ENCODE assay signal across 19 cellular contexts in the genomic region with DNA sequence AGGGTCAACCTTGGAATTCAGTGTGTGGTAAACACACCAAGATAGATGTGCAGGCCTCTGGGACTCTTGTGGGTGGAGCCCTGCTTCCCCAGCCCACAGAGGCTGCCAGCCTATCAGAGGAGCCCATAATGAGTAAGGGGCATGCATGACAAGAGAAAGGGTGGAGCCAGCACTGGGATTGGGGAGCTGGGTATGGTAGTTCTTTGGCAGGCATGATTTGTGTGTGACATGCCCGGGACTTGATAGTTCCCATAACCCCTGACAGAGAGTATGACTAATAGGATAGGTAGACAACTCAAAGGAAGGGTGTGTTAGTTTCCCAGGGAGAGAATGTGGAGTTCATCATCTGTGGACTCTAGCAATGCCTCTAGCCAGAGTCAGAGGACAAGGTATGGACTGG.
DNase-seq lines count a peak whose midpoint lies in the region; ATAC-seq and TF ChIP-seq lines count a peak whose summit lies in the region.
"Had no signal": no experiment of that assay in that cellular context is flagged by ENCODE, and none has a peak within 500 bp of the region (broad histone marks: within the 10 kb centered on the region; RNA-seq: fewer than 3 reads in every experiment).

No MANE protein-coding gene starts in this region.

- intact Hi-C loops in PC-9 (cut with micrococcal nuclease; ENCODE audit: unreplicated experiment) = no loop called here
- intact Hi-C loops in esophagus squamous epithelium (cut with DNase I) = no loop called here

- DNase-seq in ELF-1 (ENCODE audit: low read depth, low spot score) = peak; percentile 55
- DNase-seq in PC-9 = peak; percentile 59 to 95
- no peak for DNase-seq in esophagus squamous epithelium (lab: John Stamatoyannopoulos, UW)
- DNase-seq in trophoblast cell = peak; percentile 38 to 41
- DNase-seq in progenitor cell of endocrine pancreas (ENCODE audit: low spot score, unreplicated experiment) = no peak
- no peak for DNase-seq in HUDEP-2 (lab: John Stamatoyannopoulos, UW; ENCODE audit: unreplicated experiment in 76 of 76)
- DNase-seq in activated T-cell treated with anti-CD3 and anti-CD28 coated beads, Interleukin-2, amount 50 U/mL, for 4 hours = no peak
- no peak for DNase-seq in activated naive CD8-positive, alpha-beta T cell treated with anti-CD3 and anti-CD28 coated beads, Interleukin-2, amount 50 U/mL, for 24 hours
- DNase-seq: activated CD4-positive, CD25-positive, alpha-beta regulatory T cell; DND-41; effector memory CD8-positive, alpha-beta T cell; NCI-H1105; NCI-H446; stimulated activated CD4-positive, alpha-beta T cell treated with anti-CD3 and anti-CD28 coated beads, Interleukin-2, amount 100 ng/mL, for 24 hours; stimulated activated CD8-positive, alpha-beta memory T cell treated with anti-CD3 and anti-CD28 coated beads, Interleukin-4, amount 100 ng/mL, for 48 hours; thyroid gland had no signal

- no peak overlapping the region for H2AK5ac ChIP-seq in trophoblast cell (ENCODE audit: low read length)

- H2BK12ac ChIP-seq in trophoblast cell (ENCODE audit: low read length) = no peak overlapping the region

- H3K4me3 ChIP-seq in PC-9 (no peak overlapping the region), esophagus squamous epithelium (no peak overlapping the region), trophoblast cell (ENCODE audit: low read depth, low read length) (no peak overlapping the region)
- H3K4me3 ChIP-seq: GM12878, thyroid gland had no signal

- H3F3A ChIP-seq in PC-9 (ENCODE audit: insufficient read depth, low read depth) = peaks cover 15% of the 10 kb centered on the region

- H2BK120ac ChIP-seq in trophoblast cell (ENCODE audit: insufficient read depth, low read length, poor library complexity) = no peak overlapping the region

- H3K27me3 Mint-ChIP-seq in progenitor cell of endocrine pancreas = peaks cover 9% of the 10 kb centered on the region
- peaks cover 22% of the 10 kb centered on the region for H3K27me3 Mint-ChIP-seq in activated T-cell treated with anti-CD3 and anti-CD28 coated beads, Interleukin-2, amount 50 U/mL, for 4 hours (ENCODE audit: low read depth)
- peaks cover 18% of the 10 kb centered on the region for H3K27me3 Mint-ChIP-seq in activated naive CD8-positive, alpha-beta T cell treated with anti-CD3 and anti-CD28 coated beads, Interleukin-2, amount 50 U/mL, for 24 hours

- no peak overlapping the region for H3K27ac Mint-ChIP-seq in progenitor cell of endocrine pancreas
- H3K27ac Mint-ChIP-seq in activated naive CD8-positive, alpha-beta T cell treated with anti-CD3 and anti-CD28 coated beads, Interleukin-2, amount 50 U/mL, for 24 hours = no peak overlapping the region
- H3K27ac Mint-ChIP-seq: activated naive CD4-positive, alpha-beta T cell treated with anti-CD3 and anti-CD28 coated beads, Interleukin-2, amount 50 U/mL, for 24 hours; effector memory CD8-positive, alpha-beta T cell had no signal

- no peak overlapping the region for H3K18ac ChIP-seq in trophoblast cell (ENCODE audit: low read length)

- H3K79me1 ChIP-seq in trophoblast cell (ENCODE audit: low read length) = peaks cover 2% of the 10 kb centered on the region

- H3K9ac ChIP-seq in trophoblast cell (ENCODE audit: low read length) = no peak overlapping the region

- peaks cover 3% of the 10 kb centered on the region for H3K9me3 Mint-ChIP-seq in progenitor cell of endocrine pancreas (ENCODE audit: low read depth)
- no peaks in the 10 kb centered on the region for H3K9me3 Mint-ChIP-seq in activated T-cell treated with anti-CD3 and anti-CD28 coated beads, Interleukin-2, amount 50 U/mL, for 4 hours
- no peaks in the 10 kb centered on the region for H3K9me3 Mint-ChIP-seq in activated naive CD8-positive, alpha-beta T cell treated with anti-CD3 and anti-CD28 coated beads, Interleukin-2, amount 50 U/mL, for 24 hours
- H3K9me3 Mint-ChIP-seq: activated naive CD4-positive, alpha-beta T cell treated with anti-CD3 and anti-CD28 coated beads, Interleukin-2, amount 50 U/mL, for 24 hours; effector memory CD8-positive, alpha-beta T cell had no signal

- H2AFZ ChIP-seq in PC-9 = no peak overlapping the region
- no peak overlapping the region for H2AFZ ChIP-seq in trophoblast cell (ENCODE audit: insufficient read depth, low read length, poor library complexity)

- H3K79me2 ChIP-seq in PC-9 (ENCODE audit: low read depth) (no peaks in the 10 kb centered on the region), trophoblast cell (ENCODE audit: control insufficient read depth, insufficient read depth, low read length, poor library complexity) (no peaks in the 10 kb centered on the region)

- no peak overlapping the region for H3K23ac ChIP-seq in trophoblast cell (ENCODE audit: low read length)

- no peak overlapping the region for H4K12ac ChIP-seq in trophoblast cell (ENCODE audit: low read depth, low read length)

- H3K4me1 Mint-ChIP-seq in progenitor cell of endocrine pancreas (ENCODE audit: low read depth) = no peaks in the 10 kb centered on the region
- H3K4me1 Mint-ChIP-seq in activated T-cell treated with anti-CD3 and anti-CD28 coated beads, Interleukin-2, amount 50 U/mL, for 4 hours (ENCODE audit: low read depth) = peaks cover 7% of the 10 kb centered on the region
- H3K4me1 Mint-ChIP-seq in activated naive CD8-positive, alpha-beta T cell treated with anti-CD3 and anti-CD28 coated beads, Interleukin-2, amount 50 U/mL, for 24 hours = peaks cover 13% of the 10 kb centered on the region
- H3K4me1 Mint-ChIP-seq: activated naive CD4-positive, alpha-beta T cell treated with anti-CD3 and anti-CD28 coated beads, Interleukin-2, amount 50 U/mL, for 24 hours had no signal

- no peaks in the 10 kb centered on the region for H3K9me2 ChIP-seq in PC-9 (ENCODE audit: insufficient read depth)

- no peak for TF ChIP-seq POLR2A in esophagus squamous epithelium (IDR thresholded peaks at IDR 0.05)

- H3K4ac ChIP-seq in trophoblast cell (ENCODE audit: low read depth, low read length) = no peak overlapping the region

- peak overlapping the region; percentile 93 for H3K27ac ChIP-seq in PC-9
- H3K27ac ChIP-seq in esophagus squamous epithelium = peak overlapping the region; percentile 26 to 78 (median 48)
- peak overlapping the region; percentile 49 for H3K27ac ChIP-seq in trophoblast cell (ENCODE audit: low read depth, low read length)
- H3K27ac ChIP-seq: C4-2B, thyroid gland had no signal

- POLR2A ChIA-PET in PC-9 (lab: Charles Lee; ENCODE audit: unreplicated experiment) = interaction anchor here (0.5 kb wide), 1 partner anchor 143 kb away, joined by 5 read pairs; the partner anchor contains the start of gene EMP1

- H3K4me2 ChIP-seq in PC-9 (peak overlapping the region; percentile 48), trophoblast cell (ENCODE audit: low read length) (no peak overlapping the region)

- no TSS peak for BruUV-seq in PC-9 (replicated peaks; lab: Mats Ljungman, UMichigan)

- no peaks in the 10 kb centered on the region for H3K36me3 ChIP-seq in PC-9 (ENCODE audit: low read depth)
- H3K36me3 ChIP-seq in esophagus squamous epithelium = no peaks in the 10 kb centered on the region
- no peaks in the 10 kb centered on the region for H3K36me3 ChIP-seq in trophoblast cell (ENCODE audit: control insufficient read depth in 1 of 2, insufficient read depth in 2 of 2, low read length in 2 of 2)
- H3K36me3 ChIP-seq: thyroid gland had no signal

- H3K4me1 ChIP-seq in PC-9 (replicated peaks; ENCODE audit: insufficient read depth) = peaks cover 19% of the 10 kb centered on the region
- H3K4me1 ChIP-seq in esophagus squamous epithelium = peaks cover 0 to 19% (median 0%) of the 10 kb centered on the region in 3 donors
- peaks cover 5 to 8% of the 10 kb centered on the region in 2 experiments for H3K4me1 ChIP-seq in trophoblast cell (ENCODE audit: control insufficient read depth in 1 of 2, insufficient read depth in 2 of 2, low read length in 2 of 2)
- H3K4me1 ChIP-seq: thyroid gland had no signal

- H4K91ac ChIP-seq in trophoblast cell (ENCODE audit: low read depth, low read length) = no peak overlapping the region

- no peak overlapping the region for H3K4me3 Mint-ChIP-seq in progenitor cell of endocrine pancreas (ENCODE audit: low read depth)
- no peak overlapping the region for H3K4me3 Mint-ChIP-seq in activated T-cell treated with anti-CD3 and anti-CD28 coated beads, Interleukin-2, amount 50 U/mL, for 4 hours
- H3K4me3 Mint-ChIP-seq in activated naive CD8-positive, alpha-beta T cell treated with anti-CD3 and anti-CD28 coated beads, Interleukin-2, amount 50 U/mL, for 24 hours = no peak overlapping the region
- H3K4me3 Mint-ChIP-seq: activated naive CD4-positive, alpha-beta T cell treated with anti-CD3 and anti-CD28 coated beads, Interleukin-2, amount 50 U/mL, for 24 hours; effector memory CD8-positive, alpha-beta T cell had no signal

- no peak for ATAC-seq in activated T-cell treated with anti-CD3 and anti-CD28 coated beads, Interleukin-2, amount 50 U/mL, for 4 hours
- ATAC-seq in activated naive CD8-positive, alpha-beta T cell treated with anti-CD3 and anti-CD28 coated beads, Interleukin-2, amount 50 U/mL, for 24 hours = no peak
- ATAC-seq: effector memory CD8-positive, alpha-beta T cell; GM12878 had no signal

- H2BK5ac ChIP-seq in trophoblast cell (ENCODE audit: low read depth, low read length, poor library complexity) = no peak overlapping the region

- no peak overlapping the region for H3K14ac ChIP-seq in trophoblast cell (ENCODE audit: low read length)

- H3K27me3 ChIP-seq in PC-9 (ENCODE audit: insufficient read depth, low read depth) (no peaks in the 10 kb centered on the region), esophagus squamous epithelium (no peaks in the 10 kb centered on the region), trophoblast cell (ENCODE audit: insufficient read depth, low read length) (no peaks in the 10 kb centered on the region)
- H3K27me3 ChIP-seq: thyroid gland had no signal

- no peaks in the 10 kb centered on the region for H4K20me1 ChIP-seq in PC-9 (ENCODE audit: insufficient read depth)

- TF ChIP-seq CTCF in PC-9 (conservative IDR thresholded peaks at IDR 0.05) (no peak), esophagus squamous epithelium (IDR thresholded peaks at IDR 0.05) (peak in 1 of 6 experiments; percentile 22), progenitor cell of endocrine pancreas (IDR thresholded peaks at IDR 0.05; ENCODE audit: unreplicated experiment) (no peak)

- CTCF ChIA-PET in PC-9 (lab: Charles Lee) = interaction anchor here (0.8 kb wide), 1 partner anchor 84 kb away, joined by 3 read pairs; no protein-coding TSS in a partner anchor

- H3K9me3 ChIP-seq in PC-9 (ENCODE audit: insufficient read depth, low read depth) = peaks cover 4% of the 10 kb centered on the region; the same call in 1 of the 2 replicates
- H3K9me3 ChIP-seq in esophagus squamous epithelium = no peaks in the 10 kb centered on the region
- H3K9me3 ChIP-seq in trophoblast cell (ENCODE audit: insufficient read depth, low read depth, low read length) = no peaks in the 10 kb centered on the region
- H3K9me3 ChIP-seq: thyroid gland had no signal

- no peaks in the 10 kb centered on the region for H3K36me3 Mint-ChIP-seq in progenitor cell of endocrine pancreas (ENCODE audit: insufficient read depth)
- H3K36me3 Mint-ChIP-seq in activated T-cell treated with anti-CD3 and anti-CD28 coated beads, Interleukin-2, amount 50 U/mL, for 4 hours (ENCODE audit: insufficient read depth) = no peaks in the 10 kb centered on the region
- H3K36me3 Mint-ChIP-seq in activated naive CD8-positive, alpha-beta T cell treated with anti-CD3 and anti-CD28 coated beads, Interleukin-2, amount 50 U/mL, for 24 hours (ENCODE audit: low read depth) = no peaks in the 10 kb centered on the region
- H3K36me3 Mint-ChIP-seq: activated naive CD4-positive, alpha-beta T cell treated with anti-CD3 and anti-CD28 coated beads, Interleukin-2, amount 50 U/mL, for 24 hours had no signal

- 30 to 50% methylated on average over 1 of the region's 1 CpG for WGBS in esophagus squamous epithelium, 2 donors
- no CpG with 5 or more reads among the region's 1 CpG for WGBS in trophoblast cell (ENCODE audit: extremely low coverage, insufficient coverage, insufficient read length)

- no peak overlapping the region for H4K8ac ChIP-seq in trophoblast cell (ENCODE audit: low read depth, low read length)

Comparison
In these comparisons a context has a peak if more than half of its experiments do, and no peak if none do; other contexts are left out.
1. DNase-seq: peak in ELF-1 (single experiment), PC-9 (2 of 2) and trophoblast cell (2 of 2); none in esophagus squamous epithelium (single experiment), progenitor cell of endocrine pancreas (single experiment), HUDEP-2 (0 of 76), activated T-cell treated with anti-CD3 and anti-CD28 coated beads, Interleukin-2, amount 50 U/mL, for 4 hours (single experiment) and activated naive CD8-positive, alpha-beta T cell treated with anti-CD3 and anti-CD28 coated beads, Interleukin-2, amount 50 U/mL, for 24 hours (single experiment).
2. Peak in every context shown above with its lines, with median percentiles within 50 percentile points of each other: H3K27ac ChIP-seq.